ENCODE assay signal across 13 cellular contexts in the genomic region with DNA sequence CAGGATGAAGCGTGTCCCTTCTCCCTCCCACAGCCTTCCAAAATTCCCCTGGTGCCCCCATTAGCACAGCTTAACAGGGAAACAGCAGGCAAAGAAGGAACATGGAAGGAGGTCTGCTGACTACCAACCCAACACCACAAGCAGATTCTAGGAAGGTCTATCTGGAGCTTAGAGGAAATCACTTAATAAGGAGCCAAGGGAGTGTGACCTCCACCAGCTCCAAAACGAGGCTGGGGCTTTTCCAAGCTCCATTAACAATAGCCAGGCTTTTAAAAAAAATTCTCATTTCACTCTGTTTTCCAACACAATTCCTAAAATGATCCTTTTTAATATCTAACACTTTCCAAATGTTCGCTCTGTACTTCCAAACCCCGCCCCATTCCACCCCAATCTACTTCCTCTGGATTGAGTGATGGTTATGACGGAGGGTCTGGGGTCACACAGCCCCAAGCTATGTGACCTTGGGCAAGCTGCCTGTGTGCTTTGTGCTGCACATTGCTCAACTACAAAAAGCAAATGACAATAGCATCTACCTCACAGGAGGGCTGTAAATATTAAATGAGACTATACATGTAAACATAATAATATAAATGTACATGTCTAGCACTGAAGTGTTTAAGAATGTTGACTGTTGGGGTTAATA. TPM values are rescaled to one million over a fixed set of nuclear protein-coding genes. Genes with fewer than 3 reads are reported as not detected.
DNase-seq lines count a peak whose midpoint lies in the region; ATAC-seq and TF ChIP-seq lines count a peak whose summit lies in the region.
"Had no signal": no experiment of that assay in that cellular context is flagged by ENCODE, and none has a peak within 500 bp of the region (broad histone marks: within the 10 kb centered on the region; RNA-seq: fewer than 3 reads in every experiment).

No MANE protein-coding gene starts in this region.

- H4K20me1 ChIP-seq in HCT116 (ENCODE audit: insufficient read depth), result no peaks in the 10 kb centered on the region

- H3K27me3 ChIP-seq in CD4-positive, alpha-beta memory T cell (ENCODE audit: insufficient read depth, low read length), result no peaks in the 10 kb centered on the region
- H3K27me3 ChIP-seq in HCT116 (ENCODE audit: insufficient read depth, low read length), result no peaks in the 10 kb centered on the region
- no peaks in the 10 kb centered on the region for H3K27me3 ChIP-seq in H7 (ENCODE audit: control insufficient read depth, insufficient read depth, low read length)
- H3K27me3 ChIP-seq: dorsolateral prefrontal cortex had no signal

- no peaks in the 10 kb centered on the region for H3K36me3 ChIP-seq in CD4-positive, alpha-beta memory T cell (ENCODE audit: insufficient read depth, low read length)
- H3K36me3 ChIP-seq in HCT116 (ENCODE audit: control insufficient read depth in 1 of 2, insufficient read depth in 2 of 2, low read length in 2 of 2) (no peaks in the 10 kb centered on the region), H7 (replicated peaks; ENCODE audit: control insufficient read depth, insufficient read depth, low read length) (no peaks in the 10 kb centered on the region)

- peaks cover 80% of the 10 kb centered on the region for H3K4me1 ChIP-seq in CD4-positive, alpha-beta memory T cell (ENCODE audit: insufficient read depth, low read length)
- H3K4me1 ChIP-seq in HCT116 (ENCODE audit: control insufficient read depth in 1 of 2, insufficient read depth in 2 of 2, low read length in 2 of 2), result peaks cover 97 to 100% of the 10 kb centered on the region in 2 experiments

- no peaks in the 10 kb centered on the region for H3K27me3 Mint-ChIP-seq in CD4-positive, alpha-beta memory T cell
- H3K27me3 Mint-ChIP-seq in brain, result peaks cover 4% of the 10 kb centered on the region
- no peaks in the 10 kb centered on the region for H3K27me3 Mint-ChIP-seq in osteocyte (ENCODE audit: unreplicated experiment)

- no peak overlapping the region for H2AFZ ChIP-seq in HCT116 (ENCODE audit: low read depth, low read length, poor library complexity, severe bottlenecking)

- no peak overlapping the region for H3K4me3 ChIP-seq in CD4-positive, alpha-beta memory T cell (ENCODE audit: low read length in 2 of 2)
- H3K4me3 ChIP-seq in HCT116 (replicated peaks in 1 of 2; ENCODE audit: low read depth in 1 of 2, low read length in 2 of 2) (no peak overlapping the region), H7 (ENCODE audit: insufficient read depth, low read depth, low read length) (no peak overlapping the region)
- H3K4me3 ChIP-seq: dorsolateral prefrontal cortex had no signal

- H3K79me2 ChIP-seq in HCT116 (ENCODE audit: insufficient read depth, low read length), result peaks cover 100% of the 10 kb centered on the region

- H3K36me3 Mint-ChIP-seq in CD4-positive, alpha-beta memory T cell, result peaks cover 0 to 5% of the 10 kb centered on the region in 2 donors
- H3K36me3 Mint-ChIP-seq in brain (peaks cover 25% of the 10 kb centered on the region), osteocyte (ENCODE audit: unreplicated experiment) (peaks cover 3% of the 10 kb centered on the region)

- peak overlapping the region; percentile 60 for H3K9ac ChIP-seq in HCT116 (ENCODE audit: low read length)

- intact Hi-C loops in CD4-positive, alpha-beta memory T cell (cut with micrococcal nuclease), result loop anchor here (2.0 kb wide), 2 partner anchors 19 to 43 kb away; no protein-coding TSS in a partner anchor
- intact Hi-C loops in HCT116 (cut with micrococcal nuclease), result no loop called here

- RAD21 ChIA-PET in HCT116 (lab: Charles Lee; ENCODE audit: low non-redundant PET in 1 of 2, low total read pairs in 2 of 2, uncharacterized antibody in 2 of 2, unreplicated experiment in 2 of 2), result no interaction called here

- no peak for TF ChIP-seq POLR2A in HCT116 (IDR thresholded peaks at IDR 0.05; ENCODE audit: borderline replicate concordance, extremely low read depth, insufficient read depth, insufficient read length)

- no peak for DNase-seq in CD4-positive, alpha-beta memory T cell
- DNase-seq in HCT116 (ENCODE audit: low read depth, low spot score) (no peak), osteocyte (ENCODE audit: extremely low spot score, unreplicated experiment) (no peak), H7 (no peak)
- no peak for DNase-seq in stimulated activated naive CD4-positive, alpha-beta T cell treated with Interleukin-2 at 50 U/mL for 16 hours (lab: John Stamatoyannopoulos, UW)
- DNase-seq: activated gamma-delta T cell, dorsolateral prefrontal cortex, NCI-H1694, substantia nigra had no signal

- peaks cover 61 to 96% (median 76%) of the 10 kb centered on the region in 4 donors for H3K4me1 Mint-ChIP-seq in CD4-positive, alpha-beta memory T cell
- H3K4me1 Mint-ChIP-seq in brain, result peaks cover 82% of the 10 kb centered on the region
- peaks cover 45% of the 10 kb centered on the region for H3K4me1 Mint-ChIP-seq in osteocyte (ENCODE audit: unreplicated experiment)

- no peak for TF ChIP-seq RAD21 in HCT116 (IDR thresholded peaks at IDR 0.05; ENCODE audit: low read depth)

- peak overlapping the region in 6 of 8 donors; percentile 4 to 87 (median 68) for H3K4me3 Mint-ChIP-seq in CD4-positive, alpha-beta memory T cell
- H3K4me3 Mint-ChIP-seq in brain, result peak overlapping the region in 1 of 5 experiments; percentile 17
- no peak overlapping the region for H3K4me3 Mint-ChIP-seq in osteocyte (ENCODE audit: unreplicated experiment)

- TF ChIP-seq CTCF in HCT116 (IDR thresholded peaks at IDR 0.05 in 2 of 3, conservative IDR thresholded peaks at IDR 0.05 in 1 of 3; ENCODE audit: borderline replicate concordance in 1 of 3, insufficient read depth in 1 of 3, low read depth in 2 of 3, low read length in 2 of 3), result no peak
- no peak for TF ChIP-seq CTCF in brain (conservative IDR thresholded peaks at IDR 0.05)
- TF ChIP-seq CTCF in osteocyte (IDR thresholded peaks at IDR 0.05), result no peak

- CTCF ChIA-PET in CD4-positive, alpha-beta memory T cell (lab: Charles Lee; ENCODE audit: partially characterized antibody), result interaction anchor here (4.3 kb wide), 1 partner anchor 144 kb away, joined by 15 read pairs; no protein-coding TSS in a partner anchor
- CTCF ChIA-PET in HCT116 (lab: Charles Lee), result no interaction called here

- H3K4me2 ChIP-seq in HCT116 (ENCODE audit: low read length), result peak overlapping the region; percentile 67

- no peak for ATAC-seq in HCT116
- ATAC-seq in SK-N-SH treated with all-trans-retinoic acid at 6 μM for 48 hours, result no peak
- ATAC-seq: left lobe of liver had no signal

- no peaks in the 10 kb centered on the region for H3K9me3 ChIP-seq in CD4-positive, alpha-beta memory T cell (ENCODE audit: control insufficient read depth in 1 of 2, low read length in 2 of 2)
- H3K9me3 ChIP-seq in HCT116 (ENCODE audit: control insufficient read depth in 1 of 2, insufficient read depth in 1 of 2, low read depth in 1 of 2, low read length in 2 of 2), result no peaks in the 10 kb centered on the region

- H3K9me3 Mint-ChIP-seq in CD4-positive, alpha-beta memory T cell, result no peaks in the 10 kb centered on the region
- no peaks in the 10 kb centered on the region for H3K9me3 Mint-ChIP-seq in brain
- no peaks in the 10 kb centered on the region for H3K9me3 Mint-ChIP-seq in osteocyte (ENCODE audit: unreplicated experiment)

- no TSS peak for BruUV-seq in HCT116 (replicated peaks; lab: Mats Ljungman, UMichigan)

- H3K9me2 ChIP-seq in HCT116 (ENCODE audit: insufficient read depth), result no peaks in the 10 kb centered on the region

- H3K27ac Mint-ChIP-seq in CD4-positive, alpha-beta memory T cell, result peak overlapping the region in 5 of 7 donors; percentile 31 to 72 (median 47)
- peak overlapping the region in 3 of 5 experiments; percentile 40 to 92 (median 77) for H3K27ac Mint-ChIP-seq in brain
- peak overlapping the region; percentile 66 for H3K27ac Mint-ChIP-seq in osteocyte (ENCODE audit: unreplicated experiment)

- H3K27ac ChIP-seq in CD4-positive, alpha-beta memory T cell (ENCODE audit: low read depth, low read length), result no peak overlapping the region
- peak overlapping the region; percentile 99 for H3K27ac ChIP-seq in HCT116 (ENCODE audit: low read depth, low read length)
- H3K27ac ChIP-seq: C4-2B, dorsolateral prefrontal cortex had no signal

- POLR2A ChIA-PET in CD4-positive, alpha-beta memory T cell (lab: Charles Lee; ENCODE audit: partially characterized antibody), result interaction anchor here (1.4 kb wide), 1 partner anchor 11 kb away, joined by 5 read pairs; no protein-coding TSS in a partner anchor
- POLR2A ChIA-PET in HCT116 (lab: Charles Lee), result interaction anchor here (1.5 to 4.9 kb wide), 5 partner anchors 10 to 31 kb away, joined by 3 to 33 read pairs (median 7); no protein-coding TSS in a partner anchor

TF ChIP-seq in HCT116, 20 proteins besides CTCF, POLR2A, EP300 and RAD21:
- peak; percentile 40 for TF ChIP-seq POLR2AphosphoS5 (IDR thresholded peaks at IDR 0.05; ENCODE audit: low read depth, low read length)
- no peak for TF ChIP-seq EGR1 (IDR thresholded peaks at IDR 0.05; ENCODE audit: low read depth)
TF ChIP-seq in HCT116: peak in this region for 1.

TF ChIP-seq in SK-N-SH treated with all-trans-retinoic acid at 6 μM for 48 hours, 23 proteins besides CTCF, POLR2A, EP300 and RAD21:
- TF ChIP-seq GLIS3 (CRISPR knock-in tag; IDR thresholded peaks at IDR 0.05) (no peak), ARNTL (CRISPR knock-in tag; IDR thresholded peaks at IDR 0.05; ENCODE audit: borderline replicate concordance, low read depth) (no peak)
- TF ChIP-seq, protein P1, sequence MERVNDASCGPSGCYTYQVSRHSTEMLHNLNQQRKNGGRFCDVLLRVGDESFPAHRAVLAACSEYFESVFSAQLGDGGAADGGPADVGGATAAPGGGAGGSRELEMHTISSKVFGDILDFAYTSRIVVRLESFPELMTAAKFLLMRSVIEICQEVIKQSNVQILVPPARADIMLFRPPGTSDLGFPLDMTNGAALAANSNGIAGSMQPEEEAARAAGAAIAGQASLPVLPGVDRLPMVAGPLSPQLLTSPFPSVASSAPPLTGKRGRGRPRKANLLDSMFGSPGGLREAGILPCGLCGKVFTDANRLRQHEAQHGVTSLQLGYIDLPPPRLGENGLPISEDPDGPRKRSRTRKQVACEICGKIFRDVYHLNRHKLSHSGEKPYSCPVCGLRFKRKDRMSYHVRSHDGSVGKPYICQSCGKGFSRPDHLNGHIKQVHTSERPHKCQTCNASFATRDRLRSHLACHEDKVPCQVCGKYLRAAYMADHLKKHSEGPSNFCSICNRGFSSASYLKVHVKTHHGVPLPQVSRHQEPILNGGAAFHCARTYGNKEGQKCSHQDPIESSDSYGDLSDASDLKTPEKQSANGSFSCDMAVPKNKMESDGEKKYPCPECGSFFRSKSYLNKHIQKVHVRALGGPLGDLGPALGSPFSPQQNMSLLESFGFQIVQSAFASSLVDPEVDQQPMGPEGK (CRISPR knock-in tag; IDR thresholded peaks at IDR 0.05; ENCODE audit: borderline replicate concordance), result no peak

RNA-seq across cellular contexts. Expression of a gene that starts 55.1 kb away (rescaled TPM):
- 10 to 100 TPM; 25.9 to 27.3 TPM for total RNA-seq in CD4-positive, alpha-beta memory T cell
- polyA plus RNA-seq in CD4-positive, alpha-beta memory T cell, result 10 to 100 TPM in 1 of 2 donors, 1 to 10 TPM in 1; 4.9 to 10.6 TPM
- total RNA-seq in HCT116 (2021; ENCODE audit: unreplicated experiment) (118 TPM), osteocyte (26.9 and 27.8 TPM in 2 replicates)
- 62.6 and 81.7 TPM in 2 replicates for polyA plus RNA-seq in HCT116 (2012)
- 36.1 TPM for polyA plus RNA-seq in brain (ENCODE audit: insufficient read depth, low read depth, low replicate concordance)
- 20.8 and 27.9 TPM in 2 replicates for total RNA-seq in H7 (2014; rRNA removed; shearing (Covaris generic))
